Comparison of ENCODE assay signal across 1 cellular context in genomic region chr2:202494300-202494699, GRCh38.
TF ChIP-seq lines count a peak whose summit lies in the region.

No MANE protein-coding gene starts in this region.

TF ChIP-seq in HepG2, 621 proteins besides CTCF, POLR2A, EP300 and RAD21 (continued from another document and continues in another):
- TF ChIP-seq ZNF407 (CRISPR knock-in tag; IDR thresholded peaks at IDR 0.05; ENCODE audit: not compliant biosample characterization), result no peak
- no peak for TF ChIP-seq KDM5B (CRISPR knock-in tag; IDR thresholded peaks at IDR 0.05; ENCODE audit: borderline replicate concordance)
- no peak for TF ChIP-seq PCBP1 (IDR thresholded peaks at IDR 0.05; ENCODE audit: borderline replicate concordance, low read depth, low read length)
- TF ChIP-seq SP1 (IDR thresholded peaks at IDR 0.05), result no peak
- TF ChIP-seq SP1 (CRISPR knock-in tag; IDR thresholded peaks at IDR 0.05), result no peak
- no peak for TF ChIP-seq ZNF138 (CRISPR knock-in tag; IDR thresholded peaks at IDR 0.05; ENCODE audit: low read depth)
- TF ChIP-seq DZIP1 (CRISPR knock-in tag; IDR thresholded peaks at IDR 0.05), result no peak
- TF ChIP-seq TGIF2 (CRISPR knock-in tag; IDR thresholded peaks at IDR 0.05), result peak; percentile 87
- peak; percentile 96 for TF ChIP-seq ETV5 (CRISPR knock-in tag; IDR thresholded peaks at IDR 0.05; ENCODE audit: borderline replicate concordance)
- TF ChIP-seq CEBPG (CRISPR knock-in tag; IDR thresholded peaks at IDR 0.05), result peak; percentile 93
- no peak for TF ChIP-seq SP2 (CRISPR knock-in tag; IDR thresholded peaks at IDR 0.05)
- peak; percentile 51; the same call in 1 of the 2 replicates for TF ChIP-seq ZNF3 (CRISPR knock-in tag; IDR thresholded peaks at IDR 0.05)
- peak; percentile 63; the same call in 1 of the 2 replicates for TF ChIP-seq ARID4A (CRISPR knock-in tag; IDR thresholded peaks at IDR 0.05; ENCODE audit: borderline replicate concordance)
- peak; percentile 63 for TF ChIP-seq CREM (IDR thresholded peaks at IDR 0.05)
- TF ChIP-seq CREM (CRISPR knock-in tag; IDR thresholded peaks at IDR 0.05), result no peak
- peak; percentile 88 for TF ChIP-seq FOXA1 (IDR thresholded peaks at IDR 0.05)
- peak; percentile 94 for TF ChIP-seq FOXA1 (CRISPR knock-in tag; IDR thresholded peaks at IDR 0.05)
- no peak for TF ChIP-seq ZHX1 (CRISPR knock-in tag; IDR thresholded peaks at IDR 0.05; ENCODE audit: low read depth)
- peak; percentile 54; the same call in 1 of the 2 replicates for TF ChIP-seq TFAP4 (IDR thresholded peaks at IDR 0.05; ENCODE audit: borderline replicate concordance, low read depth)
- no peak for TF ChIP-seq EED (CRISPR knock-in tag; IDR thresholded peaks at IDR 0.05)
- peak; percentile 51; the same call in 1 of the 2 replicates for TF ChIP-seq PRDM10 (CRISPR knock-in tag; IDR thresholded peaks at IDR 0.05; ENCODE audit: low read depth)
- no peak for TF ChIP-seq SRSF9 (IDR thresholded peaks at IDR 0.05; ENCODE audit: borderline replicate concordance, insufficient read depth, low read depth, low read length, poor library complexity, severe bottlenecking)
- TF ChIP-seq ISL2 (CRISPR knock-in tag; IDR thresholded peaks at IDR 0.05), result peak; percentile 62
- TF ChIP-seq ELF1 (CRISPR knock-in tag; IDR thresholded peaks at IDR 0.05), result peak; percentile 87
- TF ChIP-seq ATM (IDR thresholded peaks at IDR 0.05; ENCODE audit: borderline replicate concordance), result peak; percentile 98; the same call in 1 of the 2 replicates
- TF ChIP-seq TEAD2 (CRISPR knock-in tag; IDR thresholded peaks at IDR 0.05), result no peak
- TF ChIP-seq HOXA5 (CRISPR knock-in tag; IDR thresholded peaks at IDR 0.05), result peak; percentile 63
- TF ChIP-seq REXO4 (CRISPR knock-in tag; IDR thresholded peaks at IDR 0.05; ENCODE audit: borderline replicate concordance), result no peak
- peak; percentile 64 for TF ChIP-seq SIN3A (IDR thresholded peaks at IDR 0.05; ENCODE audit: borderline replicate concordance, low read depth, low read length)
- TF ChIP-seq PHF20 (CRISPR knock-in tag; IDR thresholded peaks at IDR 0.05), result no peak
- no peak for TF ChIP-seq FUBP1 (CRISPR knock-in tag; IDR thresholded peaks at IDR 0.05; ENCODE audit: borderline replicate concordance)
